ENCODE assay signal across 9 cellular contexts in the genomic region with DNA sequence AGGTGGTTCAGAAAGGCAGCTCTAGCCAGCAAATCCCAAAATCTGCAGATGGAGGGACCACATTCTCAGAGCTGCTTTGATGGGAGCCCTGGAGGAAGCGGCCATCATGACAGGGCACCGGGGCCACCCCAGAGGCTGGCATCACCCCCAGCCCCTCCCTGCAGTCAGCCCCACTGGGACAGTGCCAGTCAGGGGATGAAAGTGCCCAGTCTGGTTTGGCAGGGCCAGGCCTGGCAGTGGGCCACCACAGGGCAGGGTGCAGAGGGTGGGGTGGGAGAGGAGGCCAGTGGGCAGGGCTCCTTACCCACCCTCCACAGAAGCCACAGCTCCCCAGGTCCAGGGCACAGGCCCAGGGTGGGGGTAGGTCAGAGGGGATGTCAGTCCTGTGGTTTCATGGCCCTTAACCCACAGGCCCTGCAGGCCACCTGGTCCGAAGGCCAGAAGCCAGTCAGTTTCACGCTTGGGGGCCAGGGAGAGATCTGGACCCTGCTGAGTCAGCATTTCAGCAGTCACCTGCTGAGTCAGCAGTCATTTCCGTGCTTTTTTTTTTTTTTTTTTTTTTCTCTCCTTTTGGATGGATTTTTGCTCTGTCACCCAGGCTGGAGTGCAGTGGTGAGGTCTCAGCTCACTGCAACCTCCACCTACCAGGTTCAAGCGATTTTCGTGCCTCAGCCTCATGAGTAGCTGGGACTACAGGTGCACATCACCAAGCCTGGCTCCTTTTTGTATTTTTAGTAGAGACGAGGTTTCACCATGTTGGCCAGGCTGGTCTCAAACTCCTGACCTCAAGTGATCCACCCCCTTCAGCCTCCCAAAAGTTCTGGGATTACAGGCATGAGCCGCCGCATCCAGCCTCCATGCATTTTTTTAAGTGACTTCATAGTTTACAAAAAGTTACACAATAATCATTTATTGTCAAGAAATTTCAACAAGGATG. TPM values are rescaled to one million over a fixed set of nuclear protein-coding genes. Genes with fewer than 3 reads are reported as not detected.
DNase-seq lines count a peak whose midpoint lies in the region; ATAC-seq and TF ChIP-seq lines count a peak whose summit lies in the region.
"Had no signal": no experiment of that assay in that cellular context is flagged by ENCODE, and none has a peak within 500 bp of the region (broad histone marks: within the 10 kb centered on the region; RNA-seq: fewer than 3 reads in every experiment).

No MANE protein-coding gene starts in this region.

- no peaks in the 10 kb centered on the region for H3K79me2 ChIP-seq in GM23338 (replicated peaks; ENCODE audit: insufficient read depth)

- no peak overlapping the region for H2AK5ac ChIP-seq in neuronal stem cell (ENCODE audit: low read depth, low read length)

- no peak overlapping the region for H3K4me3 Mint-ChIP-seq in GM23338
- no peak overlapping the region for H3K4me3 Mint-ChIP-seq in activated CD4-positive, alpha-beta T cell treated with anti-CD3 and anti-CD28 coated beads, Interleukin-2, amount 10 ng/mL, durations not matched to agents 24 days and 14 days

- peak overlapping the region; percentile 22 for H3K18ac ChIP-seq in neuronal stem cell (ENCODE audit: low read length)

- H3K36me3 Mint-ChIP-seq in GM23338 (ENCODE audit: low read depth) = peaks cover 8% of the 10 kb centered on the region; the same call in 2 of the 3 replicates
- H3K36me3 Mint-ChIP-seq in activated CD4-positive, alpha-beta T cell treated with anti-CD3 and anti-CD28 coated beads, Interleukin-2, amount 10 ng/mL, durations not matched to agents 24 days and 14 days (ENCODE audit: low read depth) = peaks cover 2% of the 10 kb centered on the region

- DNase-seq in GM23338 (ENCODE audit: low spot score) (no peak), NCI-H2196 treated with DMSO at 0.1 percent for 48 hours (lab: John Stamatoyannopoulos, UW; ENCODE audit: unreplicated experiment) (peak; percentile 72), epithelial cell of esophagus (ENCODE audit: low read depth) (peak; percentile 59), neuronal stem cell (ENCODE audit: low spot score) (no peak), NCI-H2171 treated with DMSO at 0.1 percent for 48 hours (lab: John Stamatoyannopoulos, UW) (no peak)
- no peak for DNase-seq in activated CD4-positive, CD25-positive, alpha-beta regulatory T cell (lab: John Stamatoyannopoulos, UW)
- DNase-seq in activated CD4-positive, alpha-beta T cell treated with anti-CD3 and anti-CD28 coated beads, Interleukin-2, amount 10 ng/mL, durations not matched to agents 24 days and 14 days = no peak

- H3K27me3 Mint-ChIP-seq in GM23338 (ENCODE audit: insufficient read depth, low read depth, poor library complexity) = peaks cover 13% of the 10 kb centered on the region
- peaks cover 8% of the 10 kb centered on the region for H3K27me3 Mint-ChIP-seq in activated CD4-positive, alpha-beta T cell treated with anti-CD3 and anti-CD28 coated beads, Interleukin-2, amount 10 ng/mL, durations not matched to agents 24 days and 14 days

- TF ChIP-seq CTCF in GM23338 (conservative IDR thresholded peaks at IDR 0.05; ENCODE audit: low read depth in 2 of 2) (no peak), epithelial cell of esophagus (IDR thresholded peaks at IDR 0.05; ENCODE audit: insufficient read depth, low read depth, low read length, missing control alignments) (no peak)

- H3F3A ChIP-seq in GM23338 (replicated peaks; ENCODE audit: low read depth) = peaks cover 17% of the 10 kb centered on the region; the same call in 1 of the 2 replicates

- no peaks in the 10 kb centered on the region; the same call in 2 of the 3 replicates for H3K9me3 Mint-ChIP-seq in GM23338
- H3K9me3 Mint-ChIP-seq in activated CD4-positive, alpha-beta T cell treated with anti-CD3 and anti-CD28 coated beads, Interleukin-2, amount 10 ng/mL, durations not matched to agents 24 days and 14 days = no peaks in the 10 kb centered on the region

- no peak overlapping the region for H3K9ac ChIP-seq in neuronal stem cell (ENCODE audit: low read depth, low read length, poor library complexity)

- H3K79me1 ChIP-seq in neuronal stem cell (ENCODE audit: low read depth, low read length) = no peaks in the 10 kb centered on the region

- no CpG with 5 or more reads among the region's 10 CpGs for WGBS in neuronal stem cell (ENCODE audit: extremely low coverage in 2 of 2, insufficient read length in 2 of 2, insufficient replicate concordance in 1 of 2), 2 donors

- peak overlapping the region; percentile 86 for H2BK12ac ChIP-seq in neuronal stem cell (ENCODE audit: low read length)

- intact Hi-C loops in activated CD4-positive, alpha-beta T cell treated with anti-CD3 and anti-CD28 coated beads, Interleukin-2, amount 10 ng/mL, durations not matched to agents 24 days and 14 days (cut with micrococcal nuclease) = no loop called here

- no peak overlapping the region for H2AFZ ChIP-seq in GM23338
- H2AFZ ChIP-seq in neuronal stem cell (ENCODE audit: low read length) = no peak overlapping the region

- H3K4me2 ChIP-seq in GM23338 (no peak overlapping the region), neuronal stem cell (ENCODE audit: insufficient read depth, low read length, poor library complexity, severe bottlenecking) (no peak overlapping the region)

- no peak overlapping the region for H3K4ac ChIP-seq in neuronal stem cell (ENCODE audit: low read length)

- H4K20me1 ChIP-seq in GM23338 (replicated peaks; ENCODE audit: insufficient read depth) = no peaks in the 10 kb centered on the region

- no peaks in the 10 kb centered on the region for H3K9me3 ChIP-seq in neuronal stem cell (replicated peaks in 1 of 2; ENCODE audit: control insufficient read depth in 2 of 2, insufficient read depth in 1 of 2, low read depth in 1 of 2, low read length in 2 of 2)

- H3K27ac ChIP-seq in GM23338 (ENCODE audit: low read depth) = 0 out of 2 replicates have a peak overlapping the region, but pooled peaks have one; percentile 39
- no peak overlapping the region for H3K27ac ChIP-seq in neuronal stem cell (replicated peaks; ENCODE audit: low read length)
- H3K27ac ChIP-seq: dorsolateral prefrontal cortex had no signal

- H2BK120ac ChIP-seq in neuronal stem cell (ENCODE audit: low read depth, low read length) = peak overlapping the region; percentile 36

- H3K23ac ChIP-seq in neuronal stem cell (ENCODE audit: low read depth, low read length, poor library complexity) = peak overlapping the region; percentile 68

- no peak overlapping the region for H4K91ac ChIP-seq in neuronal stem cell (ENCODE audit: low read depth, low read length, poor library complexity)

- H3K27me3 ChIP-seq in GM23338 (ENCODE audit: insufficient read depth) (no peaks in the 10 kb centered on the region), neuronal stem cell (ENCODE audit: control insufficient read depth in 3 of 3, insufficient read depth in 3 of 3, low read depth in 1 of 3, low read length in 3 of 3) (no peaks in the 10 kb centered on the region)

- peaks cover 17% of the 10 kb centered on the region for H3K4me1 Mint-ChIP-seq in GM23338
- no peaks in the 10 kb centered on the region for H3K4me1 Mint-ChIP-seq in activated CD4-positive, alpha-beta T cell treated with anti-CD3 and anti-CD28 coated beads, Interleukin-2, amount 10 ng/mL, durations not matched to agents 24 days and 14 days

- ATAC-seq in GM23338 (peak; percentile 46), GM19324 (IDR thresholded peaks at IDR 0.05; ENCODE audit: low FRiP score, unreplicated experiment) (no peak)

- no peak overlapping the region for H2BK5ac ChIP-seq in neuronal stem cell (ENCODE audit: low read length)

- H3K4me1 ChIP-seq in GM23338 (ENCODE audit: insufficient read depth) = peaks cover 6% of the 10 kb centered on the region; the same call in 1 of the 2 replicates
- no peaks in the 10 kb centered on the region for H3K4me1 ChIP-seq in neuronal stem cell (ENCODE audit: control insufficient read depth in 2 of 2, insufficient read depth in 1 of 2, low read depth in 1 of 2, low read length in 2 of 2)

- H3K27ac Mint-ChIP-seq in GM23338 = peak overlapping the region; percentile 85
- H3K27ac Mint-ChIP-seq in activated CD4-positive, alpha-beta T cell treated with anti-CD3 and anti-CD28 coated beads, Interleukin-2, amount 10 ng/mL, durations not matched to agents 24 days and 14 days = no peak overlapping the region

- H3K4me3 ChIP-seq in GM23338 (no peak overlapping the region), epithelial cell of esophagus (ENCODE audit: low read length) (no peak overlapping the region), neuronal stem cell (ENCODE audit: low read length in 2 of 2) (no peak overlapping the region)
- H3K4me3 ChIP-seq: dorsolateral prefrontal cortex had no signal

- H4K8ac ChIP-seq in neuronal stem cell (ENCODE audit: low read depth, low read length) = no peak overlapping the region

- H2BK15ac ChIP-seq in neuronal stem cell (ENCODE audit: low read length) = no peak overlapping the region

- peak overlapping the region; percentile 94 for H3K14ac ChIP-seq in neuronal stem cell (ENCODE audit: low read length)

- H3K9me2 ChIP-seq in GM23338 (ENCODE audit: insufficient read depth) = no peaks in the 10 kb centered on the region

- no peaks in the 10 kb centered on the region for H3K36me3 ChIP-seq in GM23338 (ENCODE audit: insufficient read depth)
- H3K36me3 ChIP-seq in neuronal stem cell (replicated peaks in 1 of 2; ENCODE audit: control insufficient read depth in 2 of 2, insufficient read depth in 2 of 2, low read length in 2 of 2) = peaks cover 6 to 21% of the 10 kb centered on the region in 2 donors

RNA-seq across cellular contexts. Expression of gene SLC25A10, which starts 10.4 kb away (rescaled TPM):
- total RNA-seq in GM23338 (2014; rRNA removed; shearing (Covaris generic)) = 37.1 and 47.4 TPM in 2 replicates
- 25.7 TPM in 2 replicates for polyA plus RNA-seq in GM23338 (2016; fragmentation: Nextera tagmentation; extraction: Ambion mirVana)
- 12.7 TPM for polyA plus RNA-seq in neuronal stem cell (2013, experiment 1 of 2)
- 12.8 TPM for polyA plus RNA-seq in neuronal stem cell (2013, experiment 2 of 2)
- 48.6 and 52.7 TPM in 2 replicates for total RNA-seq in activated CD4-positive, alpha-beta T cell treated with anti-CD3 and anti-CD28 coated beads, Interleukin-2, amount 10 ng/mL, durations not matched to agents 24 days and 14 days

RNA-seq across cellular contexts. Expression of gene MRPL12, which starts 19.3 kb away (rescaled TPM):
- total RNA-seq in GM23338 (2014; rRNA removed; shearing (Covaris generic)) = 50.9 and 53.2 TPM in 2 replicates
- polyA plus RNA-seq in GM23338 (2016; fragmentation: Nextera tagmentation; extraction: Ambion mirVana) = 140 and 153 TPM in 2 replicates
- polyA plus RNA-seq in neuronal stem cell (2013, experiment 1 of 2) = 75.2 TPM
- polyA plus RNA-seq in neuronal stem cell (2013, experiment 2 of 2) = 73.4 TPM
- total RNA-seq in activated CD4-positive, alpha-beta T cell treated with anti-CD3 and anti-CD28 coated beads, Interleukin-2, amount 10 ng/mL, durations not matched to agents 24 days and 14 days = 232 and 233 TPM in 2 replicates

RNA-seq across cellular contexts. Expression of gene HGS, which starts 38.6 kb away (rescaled TPM):
- 66.9 and 90.2 TPM in 2 replicates for total RNA-seq in GM23338 (2014; rRNA removed; shearing (Covaris generic))
- 59.0 and 59.4 TPM in 2 replicates for polyA plus RNA-seq in GM23338 (2016; fragmentation: Nextera tagmentation; extraction: Ambion mirVana)
- 33.9 TPM for polyA plus RNA-seq in neuronal stem cell (2013, experiment 1 of 2)
- 31.7 TPM for polyA plus RNA-seq in neuronal stem cell (2013, experiment 2 of 2)
- 136 and 137 TPM in 2 replicates for total RNA-seq in activated CD4-positive, alpha-beta T cell treated with anti-CD3 and anti-CD28 coated beads, Interleukin-2, amount 10 ng/mL, durations not matched to agents 24 days and 14 days

RNA-seq across cellular contexts. Expression of gene ARL16, which starts 38.9 kb away (rescaled TPM):
- 41.3 and 54.9 TPM in 2 replicates for total RNA-seq in GM23338 (2014; rRNA removed; shearing (Covaris generic))
- 39.6 and 40.4 TPM in 2 replicates for polyA plus RNA-seq in GM23338 (2016; fragmentation: Nextera tagmentation; extraction: Ambion mirVana)
- polyA plus RNA-seq in neuronal stem cell (2013, experiment 1 of 2) = 41.9 TPM
- 43.1 TPM for polyA plus RNA-seq in neuronal stem cell (2013, experiment 2 of 2)
- 34.9 and 37.6 TPM in 2 replicates for total RNA-seq in activated CD4-positive, alpha-beta T cell treated with anti-CD3 and anti-CD28 coated beads, Interleukin-2, amount 10 ng/mL, durations not matched to agents 24 days and 14 days

RNA-seq across cellular contexts. Expression of gene CCDC137, which starts 55.9 kb away (rescaled TPM):
- 22.3 and 26.1 TPM in 2 replicates for total RNA-seq in GM23338 (2014; rRNA removed; shearing (Covaris generic))
- polyA plus RNA-seq in GM23338 (2016; fragmentation: Nextera tagmentation; extraction: Ambion mirVana) = 69.3 and 73.4 TPM in 2 replicates
- 19.1 TPM for polyA plus RNA-seq in neuronal stem cell (2013, experiment 1 of 2)
- 19.1 TPM for polyA plus RNA-seq in neuronal stem cell (2013, experiment 2 of 2)
- total RNA-seq in activated CD4-positive, alpha-beta T cell treated with anti-CD3 and anti-CD28 coated beads, Interleukin-2, amount 10 ng/mL, durations not matched to agents 24 days and 14 days = 54.7 and 60.2 TPM in 2 replicates

Comparison
In these comparisons a context has a peak if more than half of its experiments do, and no peak if none do; other contexts are left out.
1. DNase-seq: peak in NCI-H2196 treated with DMSO at 0.1 percent for 48 hours (single experiment) and epithelial cell of esophagus (single experiment); none in GM23338 (single experiment), neuronal stem cell (single experiment), activated CD4-positive, CD25-positive, alpha-beta regulatory T cell (0 of 4), activated CD4-positive, alpha-beta T cell treated with anti-CD3 and anti-CD28 coated beads, Interleukin-2, amount 10 ng/mL, durations not matched to agents 24 days and 14 days (single experiment) and NCI-H2171 treated with DMSO at 0.1 percent for 48 hours (single experiment).